ENCODE assay signal across 1 cellular context in the genomic region with DNA sequence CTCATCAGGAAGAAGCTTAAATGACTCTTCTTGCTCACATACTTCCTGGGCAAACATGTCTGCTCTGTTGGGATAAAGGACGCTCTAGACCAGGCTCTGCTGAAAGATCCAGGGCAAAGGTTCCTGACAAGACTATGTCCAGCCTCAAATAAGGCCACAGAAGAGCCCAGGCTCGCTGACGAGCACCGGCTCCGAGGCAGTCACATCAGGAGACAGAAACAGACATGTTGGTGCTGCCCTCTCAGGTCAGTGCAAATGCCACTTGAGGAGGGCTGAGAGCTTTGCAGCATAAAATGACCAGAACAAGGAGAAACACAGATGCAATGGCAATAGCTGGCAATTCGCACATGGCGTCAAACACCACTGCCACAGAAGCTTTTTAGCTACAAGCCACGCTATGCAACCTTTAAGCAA.
TF ChIP-seq lines count a peak whose summit lies in the region.

No MANE protein-coding gene starts in this region.

TF ChIP-seq in GM23338, 12 proteins besides CTCF, POLR2A, EP300 and RAD21 (continued from another document):
- no peak for TF ChIP-seq REST (IDR thresholded peaks at IDR 0.05; ENCODE audit: unreplicated experiment)
- TF ChIP-seq, protein P1, sequence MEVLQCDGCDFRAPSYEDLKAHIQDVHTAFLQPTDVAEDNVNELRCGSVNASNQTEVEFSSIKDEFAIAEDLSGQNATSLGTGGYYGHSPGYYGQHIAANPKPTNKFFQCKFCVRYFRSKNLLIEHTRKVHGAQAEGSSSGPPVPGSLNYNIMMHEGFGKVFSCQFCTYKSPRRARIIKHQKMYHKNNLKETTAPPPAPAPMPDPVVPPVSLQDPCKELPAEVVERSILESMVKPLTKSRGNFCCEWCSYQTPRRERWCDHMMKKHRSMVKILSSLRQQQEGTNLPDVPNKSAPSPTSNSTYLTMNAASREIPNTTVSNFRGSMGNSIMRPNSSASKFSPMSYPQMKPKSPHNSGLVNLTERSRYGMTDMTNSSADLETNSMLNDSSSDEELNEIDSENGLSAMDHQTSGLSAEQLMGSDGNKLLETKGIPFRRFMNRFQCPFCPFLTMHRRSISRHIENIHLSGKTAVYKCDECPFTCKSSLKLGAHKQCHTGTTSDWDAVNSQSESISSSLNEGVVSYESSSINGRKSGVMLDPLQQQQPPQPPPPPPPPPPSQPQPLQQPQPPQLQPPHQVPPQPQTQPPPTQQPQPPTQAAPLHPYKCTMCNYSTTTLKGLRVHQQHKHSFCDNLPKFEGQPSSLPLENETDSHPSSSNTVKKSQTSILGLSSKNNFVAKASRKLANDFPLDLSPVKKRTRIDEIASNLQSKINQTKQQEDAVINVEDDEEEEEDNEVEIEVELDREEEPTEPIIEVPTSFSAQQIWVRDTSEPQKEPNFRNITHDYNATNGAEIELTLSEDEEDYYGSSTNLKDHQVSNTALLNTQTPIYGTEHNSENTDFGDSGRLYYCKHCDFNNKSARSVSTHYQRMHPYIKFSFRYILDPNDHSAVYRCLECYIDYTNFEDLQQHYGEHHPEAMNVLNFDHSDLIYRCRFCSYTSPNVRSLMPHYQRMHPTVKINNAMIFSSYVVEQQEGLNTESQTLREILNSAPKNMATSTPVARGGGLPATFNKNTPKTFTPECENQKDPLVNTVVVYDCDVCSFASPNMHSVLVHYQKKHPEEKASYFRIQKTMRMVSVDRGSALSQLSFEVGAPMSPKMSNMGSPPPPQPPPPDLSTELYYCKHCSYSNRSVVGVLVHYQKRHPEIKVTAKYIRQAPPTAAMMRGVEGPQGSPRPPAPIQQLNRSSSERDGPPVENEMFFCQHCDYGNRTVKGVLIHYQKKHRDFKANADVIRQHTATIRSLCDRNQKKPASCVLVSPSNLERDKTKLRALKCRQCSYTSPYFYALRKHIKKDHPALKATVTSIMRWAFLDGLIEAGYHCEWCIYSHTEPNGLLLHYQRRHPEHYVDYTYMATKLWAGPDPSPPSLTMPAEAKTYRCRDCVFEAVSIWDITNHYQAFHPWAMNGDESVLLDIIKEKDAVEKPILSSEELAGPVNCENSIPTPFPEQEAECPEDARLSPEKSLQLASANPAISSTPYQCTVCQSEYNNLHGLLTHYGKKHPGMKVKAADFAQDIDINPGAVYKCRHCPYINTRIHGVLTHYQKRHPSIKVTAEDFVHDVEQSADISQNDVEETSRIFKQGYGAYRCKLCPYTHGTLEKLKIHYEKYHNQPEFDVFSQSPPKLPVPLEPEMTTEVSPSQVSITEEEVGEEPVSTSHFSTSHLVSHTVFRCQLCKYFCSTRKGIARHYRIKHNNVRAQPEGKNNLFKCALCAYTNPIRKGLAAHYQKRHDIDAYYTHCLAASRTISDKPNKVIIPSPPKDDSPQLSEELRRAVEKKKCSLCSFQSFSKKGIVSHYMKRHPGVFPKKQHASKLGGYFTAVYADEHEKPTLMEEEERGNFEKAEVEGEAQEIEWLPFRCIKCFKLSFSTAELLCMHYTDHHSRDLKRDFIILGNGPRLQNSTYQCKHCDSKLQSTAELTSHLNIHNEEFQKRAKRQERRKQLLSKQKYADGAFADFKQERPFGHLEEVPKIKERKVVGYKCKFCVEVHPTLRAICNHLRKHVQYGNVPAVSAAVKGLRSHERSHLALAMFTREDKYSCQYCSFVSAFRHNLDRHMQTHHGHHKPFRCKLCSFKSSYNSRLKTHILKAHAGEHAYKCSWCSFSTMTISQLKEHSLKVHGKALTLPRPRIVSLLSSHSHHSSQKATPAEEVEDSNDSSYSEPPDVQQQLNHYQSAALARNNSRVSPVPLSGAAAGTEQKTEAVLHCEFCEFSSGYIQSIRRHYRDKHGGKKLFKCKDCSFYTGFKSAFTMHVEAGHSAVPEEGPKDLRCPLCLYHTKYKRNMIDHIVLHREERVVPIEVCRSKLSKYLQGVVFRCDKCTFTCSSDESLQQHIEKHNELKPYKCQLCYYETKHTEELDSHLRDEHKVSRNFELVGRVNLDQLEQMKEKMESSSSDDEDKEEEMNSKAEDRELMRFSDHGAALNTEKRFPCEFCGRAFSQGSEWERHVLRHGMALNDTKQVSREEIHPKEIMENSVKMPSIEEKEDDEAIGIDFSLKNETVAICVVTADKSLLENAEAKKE (CRISPR knock-in tag; IDR thresholded peaks at IDR 0.05) = no peak
- no peak for TF ChIP-seq EZH2phosphoT487 (IDR thresholded peaks at IDR 0.05; ENCODE audit: unreplicated experiment)
- no peak for TF ChIP-seq CREB1 (CRISPR knock-in tag; IDR thresholded peaks at IDR 0.05; ENCODE audit: low read depth)
- no peak for TF ChIP-seq STAT1 (IDR thresholded peaks at IDR 0.05; ENCODE audit: unreplicated experiment)
